In the genomic region with DNA sequence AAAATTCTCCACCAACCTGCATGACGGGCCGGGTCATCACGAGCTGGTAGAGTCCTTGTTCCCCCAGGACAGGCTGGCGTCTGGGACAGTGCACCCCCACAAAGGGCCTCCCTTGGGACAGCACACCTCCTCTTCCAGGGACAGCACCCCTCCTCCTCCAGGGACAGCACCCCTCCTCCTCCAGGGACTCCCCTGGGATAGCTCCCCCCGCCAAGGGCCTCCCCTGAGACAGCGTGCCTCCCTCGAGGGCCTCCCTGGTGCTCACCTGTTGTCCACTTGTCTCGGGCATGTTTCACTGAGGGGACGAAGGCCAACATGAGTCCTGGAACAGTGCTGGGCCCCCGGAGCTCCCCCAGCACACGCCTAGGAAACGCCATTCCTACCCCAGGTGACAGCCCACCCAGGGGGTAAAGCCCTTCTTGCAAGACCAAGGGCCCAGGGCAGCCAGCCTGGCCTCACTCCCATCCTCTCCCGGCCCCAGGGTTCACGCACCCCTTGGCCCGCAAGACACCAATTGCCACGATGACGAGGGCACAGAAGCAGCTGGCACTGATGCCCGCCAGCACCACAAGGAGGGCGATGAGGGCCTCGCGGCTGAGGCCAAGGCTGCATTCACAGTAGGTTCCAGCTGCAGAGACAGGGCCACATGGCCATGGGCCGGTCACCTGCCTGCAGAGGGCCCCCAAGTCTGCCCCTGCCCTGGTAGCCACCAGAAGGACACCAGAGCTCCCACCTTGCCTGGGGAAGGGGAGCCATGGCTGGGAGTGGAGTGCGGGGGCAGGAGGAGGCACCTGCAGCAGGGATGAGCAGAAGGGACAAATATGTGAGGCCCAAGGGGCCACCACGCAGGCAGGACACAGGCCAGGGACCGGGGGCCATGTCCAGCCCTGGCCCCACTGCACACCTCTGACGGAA, we compare ENCODE assay signal across 2 cellular contexts.
TF ChIP-seq lines count a peak whose summit lies in the region.

A gene (minus strand): TSS at position 908 of the 915 bp plus-strand sequence. CDS start 29 bp downstream, at position 879.

TF ChIP-seq in H1, 55 proteins besides CTCF, POLR2A, EP300 and RAD21:
- TF ChIP-seq ZNF274 (IDR thresholded peaks at IDR 0.05; ENCODE audit: borderline replicate concordance, extremely low read depth, low read length): no peak
- no peak for TF ChIP-seq EZH2 (IDR thresholded peaks at IDR 0.05; ENCODE audit: low read depth, low read length, severe bottlenecking)
- no peak for TF ChIP-seq GTF2F1 (IDR thresholded peaks at IDR 0.05; ENCODE audit: borderline replicate concordance, low read depth, low read length)
- no peak for TF ChIP-seq CHD2 (IDR thresholded peaks at IDR 0.05; ENCODE audit: low read length)
- no peak for TF ChIP-seq MAFK (IDR thresholded peaks at IDR 0.05; ENCODE audit: low read depth, low read length)
- no peak for TF ChIP-seq JUN (IDR thresholded peaks at IDR 0.05; ENCODE audit: low read depth, low read length)
- TF ChIP-seq RBBP5 (IDR thresholded peaks at IDR 0.05; ENCODE audit: borderline replicate concordance, low read depth, low read length): no peak
- no peak for TF ChIP-seq ASH2L (IDR thresholded peaks at IDR 0.05; ENCODE audit: low read length)
- TF ChIP-seq BCL11A (IDR thresholded peaks at IDR 0.05; ENCODE audit: low read depth in 2 of 2, low read length in 2 of 2): no peak
- TF ChIP-seq TEAD4 (IDR thresholded peaks at IDR 0.05; ENCODE audit: low read depth, low read length): no peak
- TF ChIP-seq TBP (IDR thresholded peaks at IDR 0.05; ENCODE audit: low read depth, low read length): no peak
- TF ChIP-seq CREB1 (IDR thresholded peaks at IDR 0.05): no peak
- no peak for TF ChIP-seq BRCA1 (IDR thresholded peaks at IDR 0.05; ENCODE audit: low read depth, low read length)
- TF ChIP-seq, protein P1, sequence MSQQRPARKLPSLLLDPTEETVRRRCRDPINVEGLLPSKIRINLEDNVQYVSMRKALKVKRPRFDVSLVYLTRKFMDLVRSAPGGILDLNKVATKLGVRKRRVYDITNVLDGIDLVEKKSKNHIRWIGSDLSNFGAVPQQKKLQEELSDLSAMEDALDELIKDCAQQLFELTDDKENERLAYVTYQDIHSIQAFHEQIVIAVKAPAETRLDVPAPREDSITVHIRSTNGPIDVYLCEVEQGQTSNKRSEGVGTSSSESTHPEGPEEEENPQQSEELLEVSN (IDR thresholded peaks at IDR 0.05): no peak
- no peak for TF ChIP-seq SP1 (IDR thresholded peaks at IDR 0.05; ENCODE audit: low read depth, low read length)
- TF ChIP-seq FOSL1 (IDR thresholded peaks at IDR 0.05; ENCODE audit: insufficient read depth, low read depth, low read length): no peak
- TF ChIP-seq TAF7 (optimal IDR thresholded peaks at IDR 0.05; ENCODE audit: borderline replicate concordance, low read depth, low read length): no peak
- no peak for TF ChIP-seq SIRT6 (IDR thresholded peaks at IDR 0.05; ENCODE audit: low read length)
- no peak for TF ChIP-seq SP2 (IDR thresholded peaks at IDR 0.05; ENCODE audit: low read length)
- no peak for TF ChIP-seq SP4 (IDR thresholded peaks at IDR 0.05; ENCODE audit: low read length)

TF ChIP-seq in HEK293T, 16 proteins besides CTCF, POLR2A, EP300 and RAD21:
- TF ChIP-seq FOXK2 (IDR thresholded peaks at IDR 0.05) (no peak), SUZ12 (IDR thresholded peaks at IDR 0.05) (no peak), TARDBP (IDR thresholded peaks at IDR 0.05) (no peak), ELF4 (IDR thresholded peaks at IDR 0.05) (no peak), NFRKB (IDR thresholded peaks at IDR 0.05) (no peak), CTBP1 (IDR thresholded peaks at IDR 0.05; ENCODE audit: borderline replicate concordance) (no peak), SP1 (IDR thresholded peaks at IDR 0.05) (no peak), BHLHE40 (IDR thresholded peaks at IDR 0.05; ENCODE audit: borderline replicate concordance) (no peak), FOXM1 (IDR thresholded peaks at IDR 0.05; ENCODE audit: borderline replicate concordance) (no peak), FOXA1 (IDR thresholded peaks at IDR 0.05) (no peak), ZNF384 (IDR thresholded peaks at IDR 0.05) (no peak), L3MBTL2 (conservative IDR thresholded peaks at IDR 0.05) (no peak), ARNT (IDR thresholded peaks at IDR 0.05) (no peak)
- TF ChIP-seq, protein P2, sequence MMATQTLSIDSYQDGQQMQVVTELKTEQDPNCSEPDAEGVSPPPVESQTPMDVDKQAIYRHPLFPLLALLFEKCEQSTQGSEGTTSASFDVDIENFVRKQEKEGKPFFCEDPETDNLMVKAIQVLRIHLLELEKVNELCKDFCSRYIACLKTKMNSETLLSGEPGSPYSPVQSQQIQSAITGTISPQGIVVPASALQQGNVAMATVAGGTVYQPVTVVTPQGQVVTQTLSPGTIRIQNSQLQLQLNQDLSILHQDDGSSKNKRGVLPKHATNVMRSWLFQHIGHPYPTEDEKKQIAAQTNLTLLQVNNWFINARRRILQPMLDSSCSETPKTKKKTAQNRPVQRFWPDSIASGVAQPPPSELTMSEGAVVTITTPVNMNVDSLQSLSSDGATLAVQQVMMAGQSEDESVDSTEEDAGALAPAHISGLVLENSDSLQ (IDR thresholded peaks at IDR 0.05): no peak
